In the genomic region with DNA sequence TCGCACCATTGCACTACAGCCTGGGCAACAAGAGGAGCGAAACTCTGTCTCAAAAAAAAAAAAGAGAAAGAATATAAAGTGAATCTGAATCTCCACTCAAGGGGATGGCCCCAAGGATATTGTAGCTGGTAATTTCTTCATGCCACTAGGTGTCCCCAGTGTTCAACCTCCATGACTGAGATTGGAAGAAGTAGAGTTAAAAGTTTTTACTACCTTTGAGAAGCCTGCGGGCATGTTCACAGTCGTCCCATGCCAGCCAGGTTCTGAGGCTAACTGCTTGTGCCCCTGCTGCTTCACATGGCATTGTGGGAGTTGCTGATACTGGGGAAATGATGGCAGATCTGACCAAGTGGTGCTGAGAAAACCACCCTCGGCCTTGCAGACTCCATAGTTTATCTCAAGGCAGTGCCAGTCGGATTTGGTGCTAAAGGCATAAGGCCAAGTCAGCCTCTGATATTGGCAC, we compare ENCODE assay signal across 8 cellular contexts. TPM values are rescaled to one million over a fixed set of nuclear protein-coding genes. Genes with fewer than 3 reads are reported as not detected.
DNase-seq lines count a peak whose midpoint lies in the region; ATAC-seq and TF ChIP-seq lines count a peak whose summit lies in the region.

No MANE protein-coding gene starts in this region.

- H3K4me1 ChIP-seq in RWPE2 (ENCODE audit: insufficient read depth, poor library complexity, severe bottlenecking) = peaks cover 6% of the 10 kb centered on the region

- TF ChIP-seq POLR2A in erythroblast (IDR thresholded peaks at IDR 0.05; ENCODE audit: low read length) = no peak

- no peak overlapping the region for H3K4me3 Mint-ChIP-seq in naive thymus-derived CD8-positive, alpha-beta T cell

- H3K9me3 Mint-ChIP-seq in naive thymus-derived CD8-positive, alpha-beta T cell = no peaks in the 10 kb centered on the region

- no peak overlapping the region for H3K4me3 ChIP-seq in RWPE2 (ENCODE audit: severe bottlenecking)

- POLR2A ChIA-PET in naive thymus-derived CD8-positive, alpha-beta T cell (lab: Charles Lee) = interaction anchor here (0.7 kb wide), 1 partner anchor 310 kb away, joined by 3 read pairs; no protein-coding TSS in a partner anchor

- H3K27me3 ChIP-seq in RWPE2 (ENCODE audit: insufficient read depth, poor library complexity, severe bottlenecking) = no peaks in the 10 kb centered on the region

- ATAC-seq in RWPE2 (ENCODE audit: low read depth) = peak; percentile 40; the same call in 2 of the 3 replicates
- peak; percentile 42 to 63 for ATAC-seq in naive thymus-derived CD8-positive, alpha-beta T cell
- ATAC-seq in GM18517 (IDR thresholded peaks at IDR 0.05; ENCODE audit: unreplicated experiment) = no peak
- no peak for ATAC-seq in HG03135 (IDR thresholded peaks at IDR 0.05; ENCODE audit: unreplicated experiment)
- no peak for ATAC-seq in HG02571 (IDR thresholded peaks at IDR 0.05; ENCODE audit: unreplicated experiment)

- DNase-seq in D341Med (ENCODE audit: low spot score) (peak; percentile 69), HCEC 1CT (peak; percentile 58), RWPE2 (ENCODE audit: low spot score) (no peak), erythroblast (lab: John Stamatoyannopoulos, UW) (peak; percentile 32 to 65)
- peak in 1 of 10 donors; percentile 19 for DNase-seq in naive thymus-derived CD8-positive, alpha-beta T cell

- TF ChIP-seq CTCF in RWPE2 (IDR thresholded peaks at IDR 0.05; ENCODE audit: poor library complexity, severe bottlenecking) = peak; percentile 83

- peaks cover 16% of the 10 kb centered on the region for H3K36me3 ChIP-seq in RWPE2 (ENCODE audit: low read depth)

- H3K27ac Mint-ChIP-seq in naive thymus-derived CD8-positive, alpha-beta T cell = peak overlapping the region in 3 of 10 donors; percentile 36 to 57 (median 38)

- H3K9me3 ChIP-seq in RWPE2 (ENCODE audit: severe bottlenecking) = no peaks in the 10 kb centered on the region

- H3K27ac ChIP-seq in RWPE2 (ENCODE audit: poor library complexity, severe bottlenecking) = no peak overlapping the region

- peaks cover 0 to 11% (median 1%) of the 10 kb centered on the region in 4 donors for H3K4me1 Mint-ChIP-seq in naive thymus-derived CD8-positive, alpha-beta T cell

- no peaks in the 10 kb centered on the region for H3K27me3 Mint-ChIP-seq in naive thymus-derived CD8-positive, alpha-beta T cell

- H3K36me3 Mint-ChIP-seq in naive thymus-derived CD8-positive, alpha-beta T cell = peaks cover 0 to 38% (median 9%) of the 10 kb centered on the region in 3 donors

RNA-seq across cellular contexts. Expression of a gene that starts 10.8 kb away (rescaled TPM):
- total RNA-seq in naive thymus-derived CD8-positive, alpha-beta T cell = under 1 TPM; 0.77 to 0.96 TPM
- not detected for polyA plus RNA-seq in naive thymus-derived CD8-positive, alpha-beta T cell

RNA-seq across cellular contexts. Expression of a gene that starts 49.0 kb away (rescaled TPM):
- total RNA-seq in naive thymus-derived CD8-positive, alpha-beta T cell = 10 to 100 TPM; 40.7 to 40.8 TPM
- 10 to 100 TPM; 14.4 to 22.5 (median 14.7) TPM for polyA plus RNA-seq in naive thymus-derived CD8-positive, alpha-beta T cell

Comparison
In these comparisons a context has a peak if more than half of its experiments do, and no peak if none do; other contexts are left out.
1. ATAC-seq: peak in RWPE2 (single experiment) and naive thymus-derived CD8-positive, alpha-beta T cell (2 of 2); none in GM18517 (single experiment), HG03135 (single experiment) and HG02571 (single experiment).